In the genomic region with DNA sequence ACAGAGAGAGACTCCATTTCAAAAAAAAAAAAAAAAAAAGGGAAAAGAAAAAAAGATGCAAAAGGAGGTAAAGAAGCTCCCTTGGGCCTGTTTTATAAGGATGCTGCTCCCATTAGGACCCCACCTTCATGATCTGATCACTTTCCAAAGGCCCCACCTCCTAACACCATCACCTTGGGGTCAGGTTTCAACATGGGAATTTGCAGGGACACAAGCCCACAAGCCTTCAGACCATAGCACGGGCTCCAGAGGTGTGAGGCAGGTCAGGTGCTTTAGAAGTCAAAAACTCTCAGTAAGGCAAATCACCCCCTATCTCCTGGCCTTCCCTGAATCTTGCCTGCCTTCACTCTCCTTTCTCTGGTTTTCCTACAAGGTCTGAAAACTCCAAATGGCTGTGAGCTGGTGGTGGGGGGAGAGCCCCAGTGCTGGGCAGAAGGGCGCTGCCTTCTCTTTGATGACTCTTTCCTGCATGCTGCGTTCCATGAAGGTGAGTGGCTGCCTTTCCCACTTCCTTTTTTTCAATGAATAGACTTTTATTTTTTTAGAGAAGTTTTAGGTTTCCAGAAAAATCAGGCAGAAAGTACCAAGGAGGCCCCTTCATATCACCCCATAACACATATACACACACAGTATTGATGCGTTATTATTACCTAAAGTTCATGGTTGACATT, we compare ENCODE assay signal across 2 cellular contexts.
TF ChIP-seq lines count a peak whose summit lies in the region.

No MANE protein-coding gene starts in this region.

TF ChIP-seq in IMR-90, 13 proteins besides CTCF, POLR2A, EP300 and RAD21:
- TF ChIP-seq SMC3 (IDR thresholded peaks at IDR 0.05; ENCODE audit: low read depth, low read length), result no peak
- TF ChIP-seq MAZ (IDR thresholded peaks at IDR 0.05; ENCODE audit: borderline replicate concordance, low read depth, low read length), result no peak
- no peak for TF ChIP-seq RCOR1 (IDR thresholded peaks at IDR 0.05; ENCODE audit: insufficient replicate concordance, low read length)
- no peak for TF ChIP-seq CEBPB (IDR thresholded peaks at IDR 0.05; ENCODE audit: low read depth, low read length)
- no peak for TF ChIP-seq ELK1 (IDR thresholded peaks at IDR 0.05; ENCODE audit: borderline replicate concordance, low read depth, low read length)
- TF ChIP-seq NFE2L2 (IDR thresholded peaks at IDR 0.05; ENCODE audit: low read depth, low read length), result no peak
- no peak for TF ChIP-seq FOS (IDR thresholded peaks at IDR 0.05; ENCODE audit: low read depth, low read length)
- TF ChIP-seq, protein P1, sequence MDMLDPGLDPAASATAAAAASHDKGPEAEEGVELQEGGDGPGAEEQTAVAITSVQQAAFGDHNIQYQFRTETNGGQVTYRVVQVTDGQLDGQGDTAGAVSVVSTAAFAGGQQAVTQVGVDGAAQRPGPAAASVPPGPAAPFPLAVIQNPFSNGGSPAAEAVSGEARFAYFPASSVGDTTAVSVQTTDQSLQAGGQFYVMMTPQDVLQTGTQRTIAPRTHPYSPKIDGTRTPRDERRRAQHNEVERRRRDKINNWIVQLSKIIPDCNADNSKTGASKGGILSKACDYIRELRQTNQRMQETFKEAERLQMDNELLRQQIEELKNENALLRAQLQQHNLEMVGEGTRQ (IDR thresholded peaks at IDR 0.05; ENCODE audit: low read depth, low read length), result no peak
- no peak for TF ChIP-seq RFX5 (IDR thresholded peaks at IDR 0.05; ENCODE audit: low read depth, low read length)
- no peak for TF ChIP-seq BHLHE40 (IDR thresholded peaks at IDR 0.05; ENCODE audit: low read depth, low read length)
- no peak for TF ChIP-seq MXI1 (IDR thresholded peaks at IDR 0.05; ENCODE audit: borderline replicate concordance, low read depth, low read length)

TF ChIP-seq in H1, 55 proteins besides CTCF, POLR2A, EP300 and RAD21:
- TF ChIP-seq RFX5 (IDR thresholded peaks at IDR 0.05; ENCODE audit: borderline replicate concordance, low read depth, low read length) (no peak), POLR2AphosphoS5 (IDR thresholded peaks at IDR 0.05; ENCODE audit: low read depth, low read length) (no peak), PHF8 (conservative IDR thresholded peaks at IDR 0.05; ENCODE audit: low read depth, low read length) (no peak), SRF (IDR thresholded peaks at IDR 0.05; ENCODE audit: low read depth, low read length) (no peak), EGR1 (IDR thresholded peaks at IDR 0.05; ENCODE audit: borderline replicate concordance, low read depth, low read length) (no peak), NANOG (IDR thresholded peaks at IDR 0.05; ENCODE audit: insufficient read depth, low read depth, low read length, poor library complexity, severe bottlenecking) (no peak)
- TF ChIP-seq, protein P2, sequence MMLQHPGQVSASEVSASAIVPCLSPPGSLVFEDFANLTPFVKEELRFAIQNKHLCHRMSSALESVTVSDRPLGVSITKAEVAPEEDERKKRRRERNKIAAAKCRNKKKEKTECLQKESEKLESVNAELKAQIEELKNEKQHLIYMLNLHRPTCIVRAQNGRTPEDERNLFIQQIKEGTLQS (IDR thresholded peaks at IDR 0.05; ENCODE audit: insufficient read depth, low read depth, low read length), result no peak
